In the genomic region with DNA sequence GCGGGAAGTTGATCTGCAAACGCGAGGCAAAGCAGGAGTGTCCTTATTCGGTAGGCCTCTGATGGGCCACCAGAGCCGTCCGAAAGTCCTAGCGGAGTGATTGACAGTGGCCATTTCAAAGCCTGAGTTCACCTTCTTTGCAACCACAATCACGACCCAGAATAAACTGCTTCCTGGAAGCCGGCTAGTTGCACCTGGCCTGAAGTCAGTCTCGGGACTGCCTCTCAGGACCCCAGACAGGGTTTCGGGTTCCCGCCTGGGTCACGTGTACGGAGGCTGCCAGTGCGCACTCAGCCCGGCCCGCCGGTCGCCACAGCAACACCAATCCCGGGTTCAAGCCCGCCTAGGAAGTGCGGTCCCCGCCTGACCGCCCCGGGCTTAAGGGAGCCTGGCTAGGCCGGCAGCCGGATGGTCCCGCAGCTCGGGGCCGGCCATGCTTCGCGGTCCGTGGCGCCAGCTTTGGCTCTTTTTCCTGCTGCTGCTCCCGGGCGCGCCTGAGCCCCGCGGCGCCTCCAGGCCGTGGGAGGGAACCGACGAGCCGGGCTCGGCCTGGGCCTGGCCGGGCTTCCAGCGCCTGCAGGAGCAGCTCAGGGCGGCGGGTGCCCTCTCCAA, we compare ENCODE assay signal across 2 cellular contexts.
A peak's percentile ranks its signal among the peaks of the same experiment; 100 is the strongest.
TF ChIP-seq lines count a peak whose summit lies in the region.

A gene with protein sequence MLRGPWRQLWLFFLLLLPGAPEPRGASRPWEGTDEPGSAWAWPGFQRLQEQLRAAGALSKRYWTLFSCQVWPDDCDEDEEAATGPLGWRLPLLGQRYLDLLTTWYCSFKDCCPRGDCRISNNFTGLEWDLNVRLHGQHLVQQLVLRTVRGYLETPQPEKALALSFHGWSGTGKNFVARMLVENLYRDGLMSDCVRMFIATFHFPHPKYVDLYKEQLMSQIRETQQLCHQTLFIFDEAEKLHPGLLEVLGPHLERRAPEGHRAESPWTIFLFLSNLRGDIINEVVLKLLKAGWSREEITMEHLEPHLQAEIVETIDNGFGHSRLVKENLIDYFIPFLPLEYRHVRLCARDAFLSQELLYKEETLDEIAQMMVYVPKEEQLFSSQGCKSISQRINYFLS (plus strand): TSS at position 375 of the 612 bp plus-strand sequence. CDS start 59 bp downstream, at position 434.

TF ChIP-seq in HEK293, 187 proteins besides CTCF, POLR2A, EP300 and RAD21 (continued from another document and continues in another):
- TF ChIP-seq PRDM10 (tag by site-specific recombination; IDR thresholded peaks at IDR 0.05) = peak; percentile 46; the same call in 1 of the 2 replicates
- TF ChIP-seq ZNF2 (tag by site-specific recombination; IDR thresholded peaks at IDR 0.05) = peak; percentile 53
- TF ChIP-seq ZNF121 (tag by site-specific recombination; IDR thresholded peaks at IDR 0.05) = peak; percentile 85
- TF ChIP-seq, protein P1, sequence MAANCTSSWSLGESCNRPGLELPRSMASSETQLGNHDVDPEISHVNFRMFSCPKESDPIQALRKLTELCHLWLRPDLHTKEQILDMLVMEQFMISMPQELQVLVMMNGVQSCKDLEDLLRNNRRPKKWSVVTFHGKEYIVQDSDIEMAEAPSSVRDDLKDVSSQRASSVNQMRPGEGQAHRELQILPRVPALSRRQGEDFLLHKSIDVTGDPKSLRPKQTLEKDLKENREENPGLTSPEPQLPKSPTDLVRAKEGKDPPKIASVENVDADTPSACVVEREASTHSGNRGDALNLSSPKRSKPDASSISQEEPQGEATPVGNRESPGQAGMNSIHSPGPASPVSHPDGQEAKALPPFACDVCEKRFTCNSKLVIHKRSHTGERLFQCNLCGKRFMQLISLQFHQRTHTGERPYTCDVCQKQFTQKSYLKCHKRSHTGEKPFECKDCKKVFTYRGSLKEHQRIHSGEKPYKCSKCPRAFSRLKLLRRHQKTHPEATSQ (tag by site-specific recombination; IDR thresholded peaks at IDR 0.05) = 0 out of 2 replicates have a peak, but pooled peaks have one; percentile 60
- peak; percentile 45; the same call in 1 of the 2 replicates for TF ChIP-seq ZBTB10 (tag by site-specific recombination; IDR thresholded peaks at IDR 0.05)
- TF ChIP-seq REST (tag by site-specific recombination; IDR thresholded peaks at IDR 0.05) = peak; percentile 61

TF ChIP-seq in SK-N-SH, 30 proteins besides CTCF, POLR2A, EP300 and RAD21 (continued from another document):
- TF ChIP-seq, protein P2, sequence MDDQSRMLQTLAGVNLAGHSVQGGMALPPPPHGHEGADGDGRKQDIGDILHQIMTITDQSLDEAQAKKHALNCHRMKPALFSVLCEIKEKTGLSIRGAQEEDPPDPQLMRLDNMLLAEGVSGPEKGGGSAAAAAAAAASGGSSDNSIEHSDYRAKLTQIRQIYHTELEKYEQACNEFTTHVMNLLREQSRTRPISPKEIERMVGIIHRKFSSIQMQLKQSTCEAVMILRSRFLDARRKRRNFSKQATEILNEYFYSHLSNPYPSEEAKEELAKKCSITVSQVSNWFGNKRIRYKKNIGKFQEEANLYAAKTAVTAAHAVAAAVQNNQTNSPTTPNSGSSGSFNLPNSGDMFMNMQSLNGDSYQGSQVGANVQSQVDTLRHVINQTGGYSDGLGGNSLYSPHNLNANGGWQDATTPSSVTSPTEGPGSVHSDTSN (IDR thresholded peaks at IDR 0.05) = peak; percentile 54
- peak; percentile 69 for TF ChIP-seq ELF1 (IDR thresholded peaks at IDR 0.05)
- TF ChIP-seq TEAD4 (IDR thresholded peaks at IDR 0.05; ENCODE audit: borderline replicate concordance, insufficient read depth) = no peak
- peak; percentile 40; the same call in 1 of the 2 replicates for TF ChIP-seq REST (IDR thresholded peaks at IDR 0.05; ENCODE audit: low read depth, low read length)
- peak; percentile 94 for TF ChIP-seq MXI1 (IDR thresholded peaks at IDR 0.05; ENCODE audit: low read depth, low read length)
- no peak for TF ChIP-seq GATA2 (CRISPR knock-in tag; IDR thresholded peaks at IDR 0.05)
- peak; percentile 85 for TF ChIP-seq POLR2AphosphoS5 (IDR thresholded peaks at IDR 0.05; ENCODE audit: low read depth, low read length)
- peak; percentile 73; the same call in 1 of the 2 replicates for TF ChIP-seq TAF1 (IDR thresholded peaks at IDR 0.05; ENCODE audit: borderline replicate concordance, low read depth, low read length)
- peak; percentile 96 for TF ChIP-seq USF1 (IDR thresholded peaks at IDR 0.05; ENCODE audit: borderline replicate concordance, low read depth)
- no peak for TF ChIP-seq JUND (IDR thresholded peaks at IDR 0.05)
- TF ChIP-seq YY1 (IDR thresholded peaks at IDR 0.05; ENCODE audit: low read depth) = no peak
- TF ChIP-seq SIN3A (IDR thresholded peaks at IDR 0.05; ENCODE audit: borderline replicate concordance, low read depth, low read length) = peak; percentile 58; the same call in 1 of the 2 replicates
- TF ChIP-seq GABPA (IDR thresholded peaks at IDR 0.05; ENCODE audit: low read depth) = peak; percentile 62; the same call in 1 of the 2 replicates
- TF ChIP-seq, protein P3, sequence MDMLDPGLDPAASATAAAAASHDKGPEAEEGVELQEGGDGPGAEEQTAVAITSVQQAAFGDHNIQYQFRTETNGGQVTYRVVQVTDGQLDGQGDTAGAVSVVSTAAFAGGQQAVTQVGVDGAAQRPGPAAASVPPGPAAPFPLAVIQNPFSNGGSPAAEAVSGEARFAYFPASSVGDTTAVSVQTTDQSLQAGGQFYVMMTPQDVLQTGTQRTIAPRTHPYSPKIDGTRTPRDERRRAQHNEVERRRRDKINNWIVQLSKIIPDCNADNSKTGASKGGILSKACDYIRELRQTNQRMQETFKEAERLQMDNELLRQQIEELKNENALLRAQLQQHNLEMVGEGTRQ (IDR thresholded peaks at IDR 0.05; ENCODE audit: borderline replicate concordance, low read depth, low read length) = peak; percentile 68
- 0 out of 2 replicates have a peak, but pooled peaks have one; percentile 3 for TF ChIP-seq TCF12 (IDR thresholded peaks at IDR 0.05)
